15 cellular contexts compared by ENCODE assay signal in the genomic region with DNA sequence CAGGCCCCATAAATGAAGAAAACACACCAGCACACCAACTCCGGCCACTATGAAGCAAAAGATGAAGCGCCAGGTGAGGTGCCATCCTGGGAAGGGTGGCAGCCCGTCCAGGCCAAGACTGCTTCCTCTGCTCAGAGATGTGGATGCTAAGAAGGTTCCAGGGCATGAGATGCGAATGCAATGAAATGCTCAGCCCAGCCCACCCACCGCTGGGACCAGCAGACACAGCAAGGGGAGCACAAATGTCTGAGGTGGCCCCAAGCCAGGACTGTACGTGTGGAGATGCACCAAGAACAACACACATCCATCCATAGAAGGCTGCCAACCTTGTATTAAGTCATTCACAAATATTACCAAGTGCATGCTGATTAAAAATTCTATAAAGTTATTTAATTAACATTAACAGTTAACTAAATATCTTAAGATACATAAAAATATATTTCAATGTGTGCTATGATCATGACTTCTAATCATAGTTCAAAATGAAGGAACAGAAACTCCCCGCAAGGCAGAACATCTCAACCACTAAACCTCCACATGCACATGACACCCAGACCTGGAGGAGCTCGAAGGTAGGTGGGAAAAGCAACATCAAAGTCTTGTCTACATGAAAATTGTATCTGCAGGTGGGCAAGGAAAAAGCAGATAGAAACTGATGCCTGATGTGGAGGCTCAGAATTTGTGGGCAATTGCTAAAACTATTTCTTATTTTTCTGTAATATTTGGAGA. TPM values are rescaled to one million over a fixed set of nuclear protein-coding genes. Genes with fewer than 3 reads are reported as not detected.
DNase-seq lines count a peak whose midpoint lies in the region; ATAC-seq and TF ChIP-seq lines count a peak whose summit lies in the region.
"Had no signal": no experiment of that assay in that cellular context is flagged by ENCODE, and none has a peak within 500 bp of the region (broad histone marks: within the 10 kb centered on the region; RNA-seq: fewer than 3 reads in every experiment).

No MANE protein-coding gene starts in this region.

- H3K4me1 ChIP-seq in Peyer's patch = peaks cover 0 to 17% (median 5%) of the 10 kb centered on the region in 4 donors
- H3K4me1 ChIP-seq: body of pancreas had no signal

- H3K27me3 ChIP-seq in Peyer's patch = no peaks in the 10 kb centered on the region
- H3K27me3 ChIP-seq: body of pancreas, stomach had no signal

- TF ChIP-seq CTCF in GM20000 (IDR thresholded peaks at IDR 0.05; ENCODE audit: extremely low read depth, missing control alignments) = no peak
- TF ChIP-seq CTCF in Peyer's patch (IDR thresholded peaks at IDR 0.05) = no peak

- DNase-seq in D341Med (ENCODE audit: low spot score) (peak; percentile 9), GM20000 (ENCODE audit: low spot score) (peak; percentile 55), Peyer's patch (peak in 2 of 3 donors; percentile 51 to 61), mucosa of gallbladder (ENCODE audit: low spot score) (peak; percentile 8), hypothalamus (lab: John Stamatoyannopoulos, UW) (no peak)
- DNase-seq: activated CD8-positive, alpha-beta memory T cell treated with anti-CD3 and anti-CD28 coated beads for 24 hours; AML-193; Calu3; NCI-H1048; NCI-H2029 treated with DMSO at 0.1 percent for 48 hours; OCI-M1; stomach had no signal

- peaks cover 0 to 54% (median 0%) of the 10 kb centered on the region in 3 donors for H3K36me3 ChIP-seq in Peyer's patch

- H3K9me3 ChIP-seq in Peyer's patch = no peaks in the 10 kb centered on the region
- H3K9me3 ChIP-seq: body of pancreas, stomach had no signal

- no peak overlapping the region for H3K4me3 ChIP-seq in Peyer's patch
- H3K4me3 ChIP-seq: body of pancreas, stomach had no signal

- ATAC-seq in GM21529 (IDR thresholded peaks at IDR 0.05; ENCODE audit: unreplicated experiment) (no peak), GM19463 (IDR thresholded peaks at IDR 0.05; ENCODE audit: unreplicated experiment) (no peak)
- ATAC-seq: body of pancreas had no signal

- H3K27ac ChIP-seq in Peyer's patch = peak overlapping the region in 1 of 4 donors; percentile 47
- H3K27ac ChIP-seq: body of pancreas, stomach had no signal

- TF ChIP-seq POLR2A in Peyer's patch (IDR thresholded peaks at IDR 0.05) = no peak

RNA-seq across cellular contexts. Expression of gene BICD2, which starts 43.7 kb away (rescaled TPM):
- 10 to 100 TPM in 2 of 4 donors, 1 to 10 TPM in 2; 4.2 to 41.3 (median 8.8) TPM for total RNA-seq in Peyer's patch
- total RNA-seq in mucosa of gallbladder = 26.9 TPM

RNA-seq across cellular contexts. Expression of gene IPPK, which starts 51.0 kb away (rescaled TPM):
- 10 to 100 TPM in 2 of 4 donors, 1 to 10 TPM in 2; 6.3 to 15.7 (median 10.1) TPM for total RNA-seq in Peyer's patch
- total RNA-seq in mucosa of gallbladder = 7.3 TPM

Comparison
In these comparisons a context has a peak if more than half of its experiments do, and no peak if none do; other contexts are left out.
1. DNase-seq: peak in D341Med (single experiment), GM20000 (single experiment), Peyer's patch (2 of 3) and mucosa of gallbladder (single experiment); none in hypothalamus (0 of 51).